Comparison of ENCODE assay signal across 9 cellular contexts in genomic region chr16:87389245-87389644, GRCh38.
A peak's percentile ranks its signal among the peaks of the same experiment; 100 is the strongest.
DNase-seq lines count a peak whose midpoint lies in the region; ATAC-seq lines count a peak whose summit lies in the region.
"Had no signal": no experiment of that assay in that cellular context is flagged by ENCODE, and none has a peak within 500 bp of the region (broad histone marks: within the 10 kb centered on the region; RNA-seq: fewer than 3 reads in every experiment).

No MANE protein-coding gene starts in this region.

- H3K9ac ChIP-seq in muscle layer of colon (ENCODE audit: low read length): no peak overlapping the region

- no peak for DNase-seq in stimulated activated naive CD8-positive, alpha-beta T cell treated with anti-CD3 and anti-CD28 coated beads, Interleukin-15, Interleukin-2, amounts not matched to agents 100 U/mL and 50 U/mL, for 24 hours
- no peak for DNase-seq in KBM-7
- DNase-seq in NOMO-1 treated with dmso at 0.1 percent for 144 hours (lab: John Stamatoyannopoulos, UW; ENCODE audit: unreplicated experiment): no peak
- DNase-seq: stimulated activated CD4-positive, alpha-beta T cell treated with anti-CD3 and anti-CD28 coated beads, Interleukin-4, amount 100 ng/mL, for 24 hours had no signal

- peak overlapping the region; percentile 37 for H3K27ac Mint-ChIP-seq in stimulated activated naive CD8-positive, alpha-beta T cell treated with anti-CD3 and anti-CD28 coated beads, Interleukin-15, Interleukin-2, amounts not matched to agents 100 ng/mL and 50 ng/mL, for 24 hours
- peak overlapping the region; percentile 69 for H3K27ac Mint-ChIP-seq in activated naive CD8-positive, alpha-beta T cell

- H3K27ac ChIP-seq in muscle layer of colon (ENCODE audit: low read depth, low read length): peak overlapping the region; percentile 83

- no peaks in the 10 kb centered on the region for H3K9me3 ChIP-seq in muscle layer of colon (ENCODE audit: low read length)

- H3K4me1 Mint-ChIP-seq in stimulated activated naive CD8-positive, alpha-beta T cell treated with anti-CD3 and anti-CD28 coated beads, Interleukin-15, Interleukin-2, amounts not matched to agents 100 ng/mL and 50 ng/mL, for 24 hours (ENCODE audit: low read depth): peaks cover 60% of the 10 kb centered on the region
- H3K4me1 Mint-ChIP-seq in activated naive CD8-positive, alpha-beta T cell (ENCODE audit: low read depth): peaks cover 53% of the 10 kb centered on the region

- H3K27me3 Mint-ChIP-seq in stimulated activated naive CD8-positive, alpha-beta T cell treated with anti-CD3 and anti-CD28 coated beads, Interleukin-15, Interleukin-2, amounts not matched to agents 100 ng/mL and 50 ng/mL, for 24 hours: no peaks in the 10 kb centered on the region
- H3K27me3 Mint-ChIP-seq in activated naive CD8-positive, alpha-beta T cell: no peaks in the 10 kb centered on the region

- H3K27me3 ChIP-seq in muscle layer of colon (ENCODE audit: control insufficient read depth in 1 of 2, insufficient read depth in 2 of 2, low read length in 2 of 2): no peaks in the 10 kb centered on the region

- no peak overlapping the region for H3K4me3 ChIP-seq in muscle layer of colon (ENCODE audit: low read depth in 1 of 2, low read length in 2 of 2)

- no peaks in the 10 kb centered on the region for H3K9me3 Mint-ChIP-seq in stimulated activated naive CD8-positive, alpha-beta T cell treated with anti-CD3 and anti-CD28 coated beads, Interleukin-15, Interleukin-2, amounts not matched to agents 100 ng/mL and 50 ng/mL, for 24 hours
- no peaks in the 10 kb centered on the region for H3K9me3 Mint-ChIP-seq in activated naive CD8-positive, alpha-beta T cell (ENCODE audit: low read depth)

- peaks cover 36% of the 10 kb centered on the region for H3K4me1 ChIP-seq in muscle layer of colon (ENCODE audit: insufficient read depth, low read length)

- no peaks in the 10 kb centered on the region for H3K36me3 ChIP-seq in muscle layer of colon (ENCODE audit: insufficient read depth, low read length)

- in situ Hi-C loops in KBM-7 (cut with MboI; ENCODE audit: low pct_unique_long_range_greater_than_20kb, low sequenced_read_pairs): no loop called here

- peaks cover 7% of the 10 kb centered on the region for H3K36me3 Mint-ChIP-seq in stimulated activated naive CD8-positive, alpha-beta T cell treated with anti-CD3 and anti-CD28 coated beads, Interleukin-15, Interleukin-2, amounts not matched to agents 100 ng/mL and 50 ng/mL, for 24 hours (ENCODE audit: low read depth)
- no peaks in the 10 kb centered on the region for H3K36me3 Mint-ChIP-seq in activated naive CD8-positive, alpha-beta T cell

- no peak for ATAC-seq in stimulated activated naive CD8-positive, alpha-beta T cell treated with anti-CD3 and anti-CD28 coated beads, Interleukin-15, Interleukin-2, amounts not matched to agents 100 U/mL and 50 U/mL, for 24 hours
- ATAC-seq in HG03097 (IDR thresholded peaks at IDR 0.05; ENCODE audit: low FRiP score, unreplicated experiment) (no peak), HG03045 (IDR thresholded peaks at IDR 0.05; ENCODE audit: unreplicated experiment) (no peak)

- H3K4me3 Mint-ChIP-seq in stimulated activated naive CD8-positive, alpha-beta T cell treated with anti-CD3 and anti-CD28 coated beads, Interleukin-15, Interleukin-2, amounts not matched to agents 100 ng/mL and 50 ng/mL, for 24 hours: no peak overlapping the region
- H3K4me3 Mint-ChIP-seq in activated naive CD8-positive, alpha-beta T cell: peak overlapping the region; percentile 37
